ENCODE assay signal across 1 cellular context in genomic region chr13:73056054-73056962, GRCh38.
TF ChIP-seq lines count a peak whose summit lies in the region.

No MANE protein-coding gene starts in this region.

TF ChIP-seq in HepG2, 621 proteins besides CTCF, POLR2A, EP300 and RAD21 (continued from another document):
- TF ChIP-seq ZBTB37 (CRISPR knock-in tag; IDR thresholded peaks at IDR 0.05) = no peak
- no peak for TF ChIP-seq ZNF275 (CRISPR knock-in tag; IDR thresholded peaks at IDR 0.05; ENCODE audit: borderline replicate concordance)
- no peak for TF ChIP-seq SIN3A (IDR thresholded peaks at IDR 0.05; ENCODE audit: borderline replicate concordance, low read depth, low read length)
- TF ChIP-seq ZNF256 (CRISPR knock-in tag; conservative IDR thresholded peaks at IDR 0.05) = no peak
- no peak for TF ChIP-seq THRA (CRISPR knock-in tag; IDR thresholded peaks at IDR 0.05; ENCODE audit: borderline replicate concordance)
- no peak for TF ChIP-seq TSC22D2 (CRISPR knock-in tag; IDR thresholded peaks at IDR 0.05; ENCODE audit: borderline replicate concordance)
- TF ChIP-seq HMG20A (CRISPR knock-in tag; IDR thresholded peaks at IDR 0.05; ENCODE audit: borderline replicate concordance) = peak; percentile 42; the same call in 1 of the 2 replicates
- no peak for TF ChIP-seq ZNF362 (CRISPR knock-in tag; IDR thresholded peaks at IDR 0.05; ENCODE audit: borderline replicate concordance)
- TF ChIP-seq ZNF614 (CRISPR knock-in tag; IDR thresholded peaks at IDR 0.05; ENCODE audit: borderline replicate concordance) = no peak
- TF ChIP-seq ZNF441 (CRISPR knock-in tag; IDR thresholded peaks at IDR 0.05; ENCODE audit: borderline replicate concordance) = no peak
- TF ChIP-seq ZXDC (CRISPR knock-in tag; IDR thresholded peaks at IDR 0.05) = no peak
- TF ChIP-seq LRRFIP1 (CRISPR knock-in tag; conservative IDR thresholded peaks at IDR 0.05) = no peak
- no peak for TF ChIP-seq KLF11 (CRISPR knock-in tag; IDR thresholded peaks at IDR 0.05)
- no peak for TF ChIP-seq FOXJ3 (CRISPR knock-in tag; IDR thresholded peaks at IDR 0.05; ENCODE audit: borderline replicate concordance)
- TF ChIP-seq ZKSCAN1 (IDR thresholded peaks at IDR 0.05; ENCODE audit: low read length) = no peak
- no peak for TF ChIP-seq SALL2 (CRISPR knock-in tag; IDR thresholded peaks at IDR 0.05)
- TF ChIP-seq MZF1 (CRISPR knock-in tag; IDR thresholded peaks at IDR 0.05; ENCODE audit: borderline replicate concordance) = no peak
- TF ChIP-seq SOX5 (CRISPR knock-in tag; IDR thresholded peaks at IDR 0.05; ENCODE audit: borderline replicate concordance) = peak; percentile 34; the same call in 1 of the 2 replicates
- no peak for TF ChIP-seq DNMT1 (CRISPR knock-in tag; IDR thresholded peaks at IDR 0.05)
